8 cellular contexts compared by ENCODE assay signal in the genomic region with DNA sequence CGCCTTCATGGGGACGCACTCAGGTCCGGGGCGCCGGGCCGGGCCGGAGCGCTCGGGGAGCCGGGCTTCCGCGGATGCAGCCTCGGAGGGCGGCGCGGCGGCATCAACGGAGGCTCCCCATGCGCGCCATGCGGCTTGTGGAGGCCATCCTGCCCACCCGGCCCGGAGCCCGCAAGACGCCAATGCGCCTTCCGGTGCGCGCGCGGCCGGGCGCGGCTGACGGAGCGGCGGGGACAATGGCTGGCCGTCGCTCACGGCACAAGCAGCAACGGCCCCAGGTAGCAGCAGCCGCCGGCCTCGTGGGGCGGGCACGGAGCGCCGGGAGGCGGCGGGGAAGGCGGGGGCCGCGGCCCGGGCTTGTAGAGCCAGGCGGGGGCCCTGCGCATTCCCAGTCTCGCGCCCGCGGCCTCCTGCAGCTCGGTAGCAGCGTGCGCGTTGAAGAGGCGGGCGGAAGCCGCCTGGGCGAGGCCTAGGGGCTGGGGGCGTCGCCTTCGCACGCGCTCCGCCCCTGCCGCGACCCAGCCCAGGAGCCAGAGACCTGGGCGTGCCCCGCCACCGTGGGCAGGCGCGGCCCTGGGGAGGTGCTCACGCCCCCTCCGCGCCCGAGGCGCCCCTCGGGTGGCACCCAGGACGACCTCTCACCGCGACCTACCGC.
DNase-seq lines count a peak whose midpoint lies in the region; ATAC-seq and TF ChIP-seq lines count a peak whose summit lies in the region.
"Not testable (repeated sequence)": the region's sequence is repeated elsewhere in the genome, so short reads cannot be mapped to it uniquely, and the experiment has no call there.

No MANE protein-coding gene starts in this region.

- H3K9me3 Mint-ChIP-seq in central memory CD8-positive, alpha-beta T cell; naive B cell: not testable (repeated sequence)

- H3K4me3 Mint-ChIP-seq in central memory CD8-positive, alpha-beta T cell = not testable (repeated sequence)
- peak overlapping the region in 1 of 8 donors; percentile 84 for H3K4me3 Mint-ChIP-seq in naive B cell

- not testable (repeated sequence) for TF ChIP-seq CTCF in DND-41 (IDR thresholded peaks at IDR 0.05; ENCODE audit: borderline replicate concordance, extremely low read depth, low read length, poor library complexity, severe bottlenecking); RWPE2 (IDR thresholded peaks at IDR 0.05; ENCODE audit: poor library complexity, severe bottlenecking)

- H3K27ac ChIP-seq in DND-41 (ENCODE audit: low read length); RWPE2 (ENCODE audit: poor library complexity, severe bottlenecking): not testable (repeated sequence)

- H3K9ac ChIP-seq in DND-41 (ENCODE audit: low read depth, low read length) = not testable (repeated sequence)

- H3K27ac Mint-ChIP-seq in central memory CD8-positive, alpha-beta T cell (ENCODE audit: low read depth); naive B cell: not testable (repeated sequence)

- not testable (repeated sequence) for H3K27me3 ChIP-seq in DND-41 (ENCODE audit: insufficient read depth, low read length, poor library complexity); RWPE2 (ENCODE audit: insufficient read depth, poor library complexity, severe bottlenecking)

- not testable (repeated sequence) for H3K79me2 ChIP-seq in DND-41 (ENCODE audit: insufficient read depth, low read length)

- not testable (repeated sequence) for DNase-seq in DND-41; RWPE2 (ENCODE audit: low spot score); central memory CD8-positive, alpha-beta T cell (ENCODE audit: low spot score in 2 of 2); naive B cell

- not testable (repeated sequence) for H3K4me3 ChIP-seq in DND-41 (ENCODE audit: low read depth in 1 of 2, low read length in 2 of 2); RWPE2 (ENCODE audit: severe bottlenecking)

- not testable (repeated sequence) for H3K36me3 ChIP-seq in DND-41 (ENCODE audit: insufficient read depth, low read length); RWPE2 (ENCODE audit: low read depth)

- H2AFZ ChIP-seq in DND-41 (ENCODE audit: low read depth, low read length) = not testable (repeated sequence)

- ATAC-seq in DND-41 (ENCODE audit: insufficient read depth, low read depth) (peak; percentile 95), GM19324 (IDR thresholded peaks at IDR 0.05; ENCODE audit: low FRiP score, unreplicated experiment) (peak; percentile 100), GM21576 (IDR thresholded peaks at IDR 0.05; ENCODE audit: unreplicated experiment) (peak; percentile 96), HG02885 (IDR thresholded peaks at IDR 0.05; ENCODE audit: poor library complexity, unreplicated experiment) (peak; percentile 97), HG03342 (IDR thresholded peaks at IDR 0.05; ENCODE audit: unreplicated experiment) (peak; percentile 97), RWPE2 (ENCODE audit: low read depth) (peak; percentile 84), naive B cell (ENCODE audit: low read depth in 2 of 2) (peak; percentile 96 to 97)
- peak; percentile 91 for ATAC-seq in central memory CD8-positive, alpha-beta T cell (replicated peaks; ENCODE audit: extremely low read depth, poor library complexity, severe bottlenecking)

- H3K4me1 Mint-ChIP-seq in central memory CD8-positive, alpha-beta T cell; naive B cell: not testable (repeated sequence)

- not testable (repeated sequence) for H3K36me3 Mint-ChIP-seq in central memory CD8-positive, alpha-beta T cell (ENCODE audit: insufficient read depth); naive B cell

- not testable (repeated sequence) for H3K4me1 ChIP-seq in DND-41 (ENCODE audit: insufficient read depth, low read length); RWPE2 (ENCODE audit: insufficient read depth, poor library complexity, severe bottlenecking)

- not testable (repeated sequence) for H4K20me1 ChIP-seq in DND-41 (ENCODE audit: insufficient read depth, low read length)

- H3K4me2 ChIP-seq in DND-41 (ENCODE audit: insufficient read depth, low read length) = not testable (repeated sequence)

- not testable (repeated sequence) for H3K27me3 Mint-ChIP-seq in central memory CD8-positive, alpha-beta T cell; naive B cell

- H3K9me3 ChIP-seq in DND-41 (ENCODE audit: insufficient read depth, low read length, severe bottlenecking); RWPE2 (ENCODE audit: severe bottlenecking): not testable (repeated sequence)
